In the genomic region with DNA sequence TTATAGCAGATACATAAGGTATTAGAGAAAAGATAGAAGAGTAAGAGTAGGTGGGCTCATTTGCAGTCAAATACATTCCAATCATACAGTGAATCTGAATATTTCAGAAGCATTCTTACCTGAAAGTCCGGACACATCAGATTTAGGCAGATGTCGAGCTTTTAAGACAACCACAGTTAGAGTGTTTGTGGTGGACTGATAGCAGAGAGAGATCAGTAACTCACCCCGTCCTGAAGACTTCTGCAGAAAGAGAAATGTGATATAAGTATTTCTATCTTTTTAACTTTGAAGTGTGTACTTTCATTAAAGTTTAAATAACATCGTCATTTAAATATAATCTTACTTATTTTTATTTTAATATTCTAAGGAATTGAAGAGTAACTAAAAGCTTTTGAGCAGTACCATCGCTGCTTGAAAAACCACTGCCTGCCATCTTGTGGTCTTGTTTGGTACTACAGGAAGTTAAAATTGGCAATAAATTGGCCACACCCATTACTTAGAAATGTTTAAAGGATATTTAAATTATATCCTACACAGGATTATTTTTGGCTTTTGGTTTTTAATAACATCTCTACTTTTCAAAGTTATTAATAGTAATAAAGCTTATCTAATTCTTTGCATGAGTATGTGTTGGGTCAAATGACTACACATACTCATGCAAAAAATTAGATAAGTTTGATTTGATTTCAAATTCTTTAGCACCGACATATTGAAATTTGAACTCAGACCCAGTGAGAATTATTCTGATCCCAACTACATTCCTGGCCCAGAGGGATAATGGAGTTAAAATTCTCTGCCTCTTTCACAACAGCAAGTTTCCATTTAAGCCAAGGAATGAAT, we compare ENCODE assay signal across 8 cellular contexts. TPM values are rescaled to one million over a fixed set of nuclear protein-coding genes. Genes with fewer than 3 reads are reported as not detected.
DNase-seq lines count a peak whose midpoint lies in the region; ATAC-seq and TF ChIP-seq lines count a peak whose summit lies in the region.

No MANE protein-coding gene starts in this region.

- peaks cover 0 to 2% (median under 1%) of the 10 kb centered on the region in 4 donors for H3K4me1 Mint-ChIP-seq in CD4-positive, alpha-beta memory T cell

- TF ChIP-seq CTCF in breast epithelium (IDR thresholded peaks at IDR 0.05) = peak; percentile 53 to 69 (median 63)
- TF ChIP-seq CTCF in lower lobe of right lung (IDR thresholded peaks at IDR 0.05) = peak; percentile 78

- TF ChIP-seq POLR2A in breast epithelium (IDR thresholded peaks at IDR 0.05) = no peak

- no peaks in the 10 kb centered on the region for H3K36me3 ChIP-seq in CD4-positive, alpha-beta memory T cell (ENCODE audit: insufficient read depth, low read length)
- no peaks in the 10 kb centered on the region for H3K36me3 ChIP-seq in breast epithelium
- H3K36me3 ChIP-seq in lower lobe of right lung = no peaks in the 10 kb centered on the region

- H3K27me3 Mint-ChIP-seq in CD4-positive, alpha-beta memory T cell = peaks cover 0 to 2% of the 10 kb centered on the region in 2 donors

- no peak overlapping the region for H3K27ac Mint-ChIP-seq in CD4-positive, alpha-beta memory T cell

- POLR2A ChIA-PET in CD4-positive, alpha-beta memory T cell (lab: Charles Lee; ENCODE audit: partially characterized antibody) = no interaction called here

- no peak overlapping the region for H3K4me3 ChIP-seq in CD4-positive, alpha-beta memory T cell (ENCODE audit: low read length in 2 of 2)
- H3K4me3 ChIP-seq in breast epithelium (no peak overlapping the region), lower lobe of right lung (no peak overlapping the region)

- no peak overlapping the region for H3K27ac ChIP-seq in CD4-positive, alpha-beta memory T cell (ENCODE audit: low read depth, low read length)
- H3K27ac ChIP-seq in breast epithelium (no peak overlapping the region), lower lobe of right lung (no peak overlapping the region)

- no peaks in the 10 kb centered on the region for H3K9me3 ChIP-seq in CD4-positive, alpha-beta memory T cell (ENCODE audit: control insufficient read depth in 1 of 2, low read length in 2 of 2)
- H3K9me3 ChIP-seq in breast epithelium (no peaks in the 10 kb centered on the region), lower lobe of right lung (no peaks in the 10 kb centered on the region)

- ATAC-seq in GM18511 (IDR thresholded peaks at IDR 0.05; ENCODE audit: unreplicated experiment) (peak; percentile 90), HG03025 (IDR thresholded peaks at IDR 0.05; ENCODE audit: low FRiP score, unreplicated experiment) (peak; percentile 82), lower lobe of right lung (no peak)

- no peaks in the 10 kb centered on the region for H3K36me3 Mint-ChIP-seq in CD4-positive, alpha-beta memory T cell

- no peaks in the 10 kb centered on the region for H3K4me1 ChIP-seq in CD4-positive, alpha-beta memory T cell (ENCODE audit: insufficient read depth, low read length)
- H3K4me1 ChIP-seq in breast epithelium (no peaks in the 10 kb centered on the region), lower lobe of right lung (no peaks in the 10 kb centered on the region)

- H3K4me3 Mint-ChIP-seq in CD4-positive, alpha-beta memory T cell = no peak overlapping the region

- CTCF ChIA-PET in CD4-positive, alpha-beta memory T cell (lab: Charles Lee; ENCODE audit: partially characterized antibody) = interaction anchor here (0.7 to 2.8 kb wide), 6 partner anchors 8 to 1157 kb away, joined by 3 to 26 read pairs (median 4); no protein-coding TSS in a partner anchor

- no peaks in the 10 kb centered on the region for H3K27me3 ChIP-seq in CD4-positive, alpha-beta memory T cell (ENCODE audit: insufficient read depth, low read length)
- H3K27me3 ChIP-seq in breast epithelium = peaks cover 0 to 6% of the 10 kb centered on the region in 2 donors
- peaks cover under 1% of the 10 kb centered on the region for H3K27me3 ChIP-seq in lower lobe of right lung (ENCODE audit: low read depth)

- intact Hi-C loops in CD4-positive, alpha-beta memory T cell (cut with micrococcal nuclease) = loop anchor here (5.0 kb wide), 2 partner anchors 975 to 1220 kb away; no protein-coding TSS in a partner anchor
- intact Hi-C loops in breast epithelium (cut with DNase I; ENCODE audit: low total_unique reads) = no loop called here
- intact Hi-C loops in lower lobe of right lung (cut with DNase I) = no loop called here

- no peaks in the 10 kb centered on the region for H3K9me3 Mint-ChIP-seq in CD4-positive, alpha-beta memory T cell

- peak in 3 of 5 donors; percentile 9 to 20 (median 14) for DNase-seq in CD4-positive, alpha-beta memory T cell
- DNase-seq in NCI-H345 (lab: John Stamatoyannopoulos, UW) (peak; percentile 48), breast epithelium (ENCODE audit: low spot score in 2 of 2) (no peak), lower lobe of right lung (no peak), A172 (ENCODE audit: low spot score) (no peak), GM19240 (ENCODE audit: insufficient read length, low spot score) (no peak)

RNA-seq across cellular contexts. Expression of a gene that starts 5.5 kb away (rescaled TPM):
- total RNA-seq in CD4-positive, alpha-beta memory T cell = not detected
- polyA plus RNA-seq in CD4-positive, alpha-beta memory T cell = not detected
- total RNA-seq in breast epithelium = 1 to 10 TPM in 1 of 3 donors, not detected in 2; 2.9 TPM
- total RNA-seq in lower lobe of right lung = not detected
- not detected in 2 replicates for total RNA-seq in A172 (2014; rRNA removed; shearing (Covaris generic))

Comparison
In these comparisons a context has a peak if more than half of its experiments do, and no peak if none do; other contexts are left out.
1. DNase-seq: peak in CD4-positive, alpha-beta memory T cell (3 of 5) and NCI-H345 (single experiment); none in breast epithelium (0 of 2), lower lobe of right lung (single experiment), A172 (single experiment) and GM19240 (single experiment).
2. ATAC-seq: peak in GM18511 (single experiment) and HG03025 (single experiment); none in lower lobe of right lung (0 of 2).